In the genomic region with DNA sequence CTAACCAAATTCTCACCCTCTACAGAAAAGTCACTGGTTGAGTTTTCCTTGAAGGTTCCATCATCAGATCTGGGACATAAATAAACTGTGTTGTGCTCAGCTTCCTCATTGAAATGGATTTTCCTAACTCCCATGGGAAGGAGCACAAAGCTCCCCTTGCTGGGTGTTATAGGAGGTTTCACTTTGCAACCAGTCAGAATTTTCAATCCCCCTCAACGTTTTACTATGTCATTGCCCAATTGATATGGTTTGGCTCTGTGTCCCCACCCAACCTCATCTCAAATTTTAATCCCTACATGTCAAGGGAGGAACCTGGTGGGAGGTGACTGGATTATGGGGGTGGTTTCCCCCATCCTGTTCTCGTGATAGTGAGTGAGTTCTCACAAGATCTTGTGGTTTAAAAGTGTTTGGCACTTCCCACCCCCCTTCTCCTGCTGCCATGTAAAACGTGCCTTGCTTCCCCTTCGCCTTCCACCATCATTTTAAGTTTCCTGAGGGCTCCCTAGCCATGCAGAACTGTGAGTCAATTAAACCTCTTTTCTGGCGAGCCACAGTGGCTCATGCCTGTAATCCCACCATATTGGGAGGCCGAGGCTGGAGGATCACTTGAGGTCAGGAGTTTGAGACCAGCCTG, we compare ENCODE assay signal across 1 cellular context.
TF ChIP-seq lines count a peak whose summit lies in the region.

No MANE protein-coding gene starts in this region.

TF ChIP-seq in GM23338, 12 proteins besides CTCF, POLR2A, EP300 and RAD21 (continued from another document):
- TF ChIP-seq, protein P1, sequence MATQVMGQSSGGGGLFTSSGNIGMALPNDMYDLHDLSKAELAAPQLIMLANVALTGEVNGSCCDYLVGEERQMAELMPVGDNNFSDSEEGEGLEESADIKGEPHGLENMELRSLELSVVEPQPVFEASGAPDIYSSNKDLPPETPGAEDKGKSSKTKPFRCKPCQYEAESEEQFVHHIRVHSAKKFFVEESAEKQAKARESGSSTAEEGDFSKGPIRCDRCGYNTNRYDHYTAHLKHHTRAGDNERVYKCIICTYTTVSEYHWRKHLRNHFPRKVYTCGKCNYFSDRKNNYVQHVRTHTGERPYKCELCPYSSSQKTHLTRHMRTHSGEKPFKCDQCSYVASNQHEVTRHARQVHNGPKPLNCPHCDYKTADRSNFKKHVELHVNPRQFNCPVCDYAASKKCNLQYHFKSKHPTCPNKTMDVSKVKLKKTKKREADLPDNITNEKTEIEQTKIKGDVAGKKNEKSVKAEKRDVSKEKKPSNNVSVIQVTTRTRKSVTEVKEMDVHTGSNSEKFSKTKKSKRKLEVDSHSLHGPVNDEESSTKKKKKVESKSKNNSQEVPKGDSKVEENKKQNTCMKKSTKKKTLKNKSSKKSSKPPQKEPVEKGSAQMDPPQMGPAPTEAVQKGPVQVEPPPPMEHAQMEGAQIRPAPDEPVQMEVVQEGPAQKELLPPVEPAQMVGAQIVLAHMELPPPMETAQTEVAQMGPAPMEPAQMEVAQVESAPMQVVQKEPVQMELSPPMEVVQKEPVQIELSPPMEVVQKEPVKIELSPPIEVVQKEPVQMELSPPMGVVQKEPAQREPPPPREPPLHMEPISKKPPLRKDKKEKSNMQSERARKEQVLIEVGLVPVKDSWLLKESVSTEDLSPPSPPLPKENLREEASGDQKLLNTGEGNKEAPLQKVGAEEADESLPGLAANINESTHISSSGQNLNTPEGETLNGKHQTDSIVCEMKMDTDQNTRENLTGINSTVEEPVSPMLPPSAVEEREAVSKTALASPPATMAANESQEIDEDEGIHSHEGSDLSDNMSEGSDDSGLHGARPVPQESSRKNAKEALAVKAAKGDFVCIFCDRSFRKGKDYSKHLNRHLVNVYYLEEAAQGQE (IDR thresholded peaks at IDR 0.05; ENCODE audit: unreplicated experiment), result no peak
- TF ChIP-seq ZNF114 (CRISPR knock-in tag; IDR thresholded peaks at IDR 0.05) (no peak), EZH2 (IDR thresholded peaks at IDR 0.05; ENCODE audit: low read depth, unreplicated experiment) (no peak), JUNB (IDR thresholded peaks at IDR 0.05; ENCODE audit: unreplicated experiment) (no peak), EZH2phosphoT487 (IDR thresholded peaks at IDR 0.05; ENCODE audit: unreplicated experiment) (no peak), CREB1 (CRISPR knock-in tag; IDR thresholded peaks at IDR 0.05; ENCODE audit: low read depth) (no peak), NANOG (IDR thresholded peaks at IDR 0.05; ENCODE audit: borderline replicate concordance) (no peak), POLR2AphosphoS5 (IDR thresholded peaks at IDR 0.05; ENCODE audit: low read depth) (no peak)
- TF ChIP-seq, protein P2, sequence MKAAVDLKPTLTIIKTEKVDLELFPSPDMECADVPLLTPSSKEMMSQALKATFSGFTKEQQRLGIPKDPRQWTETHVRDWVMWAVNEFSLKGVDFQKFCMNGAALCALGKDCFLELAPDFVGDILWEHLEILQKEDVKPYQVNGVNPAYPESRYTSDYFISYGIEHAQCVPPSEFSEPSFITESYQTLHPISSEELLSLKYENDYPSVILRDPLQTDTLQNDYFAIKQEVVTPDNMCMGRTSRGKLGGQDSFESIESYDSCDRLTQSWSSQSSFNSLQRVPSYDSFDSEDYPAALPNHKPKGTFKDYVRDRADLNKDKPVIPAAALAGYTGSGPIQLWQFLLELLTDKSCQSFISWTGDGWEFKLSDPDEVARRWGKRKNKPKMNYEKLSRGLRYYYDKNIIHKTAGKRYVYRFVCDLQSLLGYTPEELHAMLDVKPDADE (IDR thresholded peaks at IDR 0.05), result no peak
- TF ChIP-seq, protein P3, sequence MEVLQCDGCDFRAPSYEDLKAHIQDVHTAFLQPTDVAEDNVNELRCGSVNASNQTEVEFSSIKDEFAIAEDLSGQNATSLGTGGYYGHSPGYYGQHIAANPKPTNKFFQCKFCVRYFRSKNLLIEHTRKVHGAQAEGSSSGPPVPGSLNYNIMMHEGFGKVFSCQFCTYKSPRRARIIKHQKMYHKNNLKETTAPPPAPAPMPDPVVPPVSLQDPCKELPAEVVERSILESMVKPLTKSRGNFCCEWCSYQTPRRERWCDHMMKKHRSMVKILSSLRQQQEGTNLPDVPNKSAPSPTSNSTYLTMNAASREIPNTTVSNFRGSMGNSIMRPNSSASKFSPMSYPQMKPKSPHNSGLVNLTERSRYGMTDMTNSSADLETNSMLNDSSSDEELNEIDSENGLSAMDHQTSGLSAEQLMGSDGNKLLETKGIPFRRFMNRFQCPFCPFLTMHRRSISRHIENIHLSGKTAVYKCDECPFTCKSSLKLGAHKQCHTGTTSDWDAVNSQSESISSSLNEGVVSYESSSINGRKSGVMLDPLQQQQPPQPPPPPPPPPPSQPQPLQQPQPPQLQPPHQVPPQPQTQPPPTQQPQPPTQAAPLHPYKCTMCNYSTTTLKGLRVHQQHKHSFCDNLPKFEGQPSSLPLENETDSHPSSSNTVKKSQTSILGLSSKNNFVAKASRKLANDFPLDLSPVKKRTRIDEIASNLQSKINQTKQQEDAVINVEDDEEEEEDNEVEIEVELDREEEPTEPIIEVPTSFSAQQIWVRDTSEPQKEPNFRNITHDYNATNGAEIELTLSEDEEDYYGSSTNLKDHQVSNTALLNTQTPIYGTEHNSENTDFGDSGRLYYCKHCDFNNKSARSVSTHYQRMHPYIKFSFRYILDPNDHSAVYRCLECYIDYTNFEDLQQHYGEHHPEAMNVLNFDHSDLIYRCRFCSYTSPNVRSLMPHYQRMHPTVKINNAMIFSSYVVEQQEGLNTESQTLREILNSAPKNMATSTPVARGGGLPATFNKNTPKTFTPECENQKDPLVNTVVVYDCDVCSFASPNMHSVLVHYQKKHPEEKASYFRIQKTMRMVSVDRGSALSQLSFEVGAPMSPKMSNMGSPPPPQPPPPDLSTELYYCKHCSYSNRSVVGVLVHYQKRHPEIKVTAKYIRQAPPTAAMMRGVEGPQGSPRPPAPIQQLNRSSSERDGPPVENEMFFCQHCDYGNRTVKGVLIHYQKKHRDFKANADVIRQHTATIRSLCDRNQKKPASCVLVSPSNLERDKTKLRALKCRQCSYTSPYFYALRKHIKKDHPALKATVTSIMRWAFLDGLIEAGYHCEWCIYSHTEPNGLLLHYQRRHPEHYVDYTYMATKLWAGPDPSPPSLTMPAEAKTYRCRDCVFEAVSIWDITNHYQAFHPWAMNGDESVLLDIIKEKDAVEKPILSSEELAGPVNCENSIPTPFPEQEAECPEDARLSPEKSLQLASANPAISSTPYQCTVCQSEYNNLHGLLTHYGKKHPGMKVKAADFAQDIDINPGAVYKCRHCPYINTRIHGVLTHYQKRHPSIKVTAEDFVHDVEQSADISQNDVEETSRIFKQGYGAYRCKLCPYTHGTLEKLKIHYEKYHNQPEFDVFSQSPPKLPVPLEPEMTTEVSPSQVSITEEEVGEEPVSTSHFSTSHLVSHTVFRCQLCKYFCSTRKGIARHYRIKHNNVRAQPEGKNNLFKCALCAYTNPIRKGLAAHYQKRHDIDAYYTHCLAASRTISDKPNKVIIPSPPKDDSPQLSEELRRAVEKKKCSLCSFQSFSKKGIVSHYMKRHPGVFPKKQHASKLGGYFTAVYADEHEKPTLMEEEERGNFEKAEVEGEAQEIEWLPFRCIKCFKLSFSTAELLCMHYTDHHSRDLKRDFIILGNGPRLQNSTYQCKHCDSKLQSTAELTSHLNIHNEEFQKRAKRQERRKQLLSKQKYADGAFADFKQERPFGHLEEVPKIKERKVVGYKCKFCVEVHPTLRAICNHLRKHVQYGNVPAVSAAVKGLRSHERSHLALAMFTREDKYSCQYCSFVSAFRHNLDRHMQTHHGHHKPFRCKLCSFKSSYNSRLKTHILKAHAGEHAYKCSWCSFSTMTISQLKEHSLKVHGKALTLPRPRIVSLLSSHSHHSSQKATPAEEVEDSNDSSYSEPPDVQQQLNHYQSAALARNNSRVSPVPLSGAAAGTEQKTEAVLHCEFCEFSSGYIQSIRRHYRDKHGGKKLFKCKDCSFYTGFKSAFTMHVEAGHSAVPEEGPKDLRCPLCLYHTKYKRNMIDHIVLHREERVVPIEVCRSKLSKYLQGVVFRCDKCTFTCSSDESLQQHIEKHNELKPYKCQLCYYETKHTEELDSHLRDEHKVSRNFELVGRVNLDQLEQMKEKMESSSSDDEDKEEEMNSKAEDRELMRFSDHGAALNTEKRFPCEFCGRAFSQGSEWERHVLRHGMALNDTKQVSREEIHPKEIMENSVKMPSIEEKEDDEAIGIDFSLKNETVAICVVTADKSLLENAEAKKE (CRISPR knock-in tag; IDR thresholded peaks at IDR 0.05), result no peak
